1 cellular context compared by ENCODE assay signal in genomic region chr11:3814832-3815231, GRCh38.
TF ChIP-seq lines count a peak whose summit lies in the region.

No MANE protein-coding gene starts in this region.

TF ChIP-seq in K562, 482 proteins besides CTCF, POLR2A, EP300 and RAD21:
- TF ChIP-seq KDM1A (IDR thresholded peaks at IDR 0.05) (peak; percentile 34 to 38; a peak in 1 of 4 replicates), ZNF121 (CRISPR knock-in tag; conservative IDR thresholded peaks at IDR 0.05) (peak; percentile 97), BCOR (IDR thresholded peaks at IDR 0.05) (peak; percentile 82), ZNF512 (tag; IDR thresholded peaks at IDR 0.05) (peak; percentile 96), SMARCA5 (IDR thresholded peaks at IDR 0.05) (peak; percentile 56; the same call in 1 of the 2 replicates)
TF ChIP-seq in K562: peak in this region for 5; not testable (repeated sequence) for 477.
